In the genomic region with DNA sequence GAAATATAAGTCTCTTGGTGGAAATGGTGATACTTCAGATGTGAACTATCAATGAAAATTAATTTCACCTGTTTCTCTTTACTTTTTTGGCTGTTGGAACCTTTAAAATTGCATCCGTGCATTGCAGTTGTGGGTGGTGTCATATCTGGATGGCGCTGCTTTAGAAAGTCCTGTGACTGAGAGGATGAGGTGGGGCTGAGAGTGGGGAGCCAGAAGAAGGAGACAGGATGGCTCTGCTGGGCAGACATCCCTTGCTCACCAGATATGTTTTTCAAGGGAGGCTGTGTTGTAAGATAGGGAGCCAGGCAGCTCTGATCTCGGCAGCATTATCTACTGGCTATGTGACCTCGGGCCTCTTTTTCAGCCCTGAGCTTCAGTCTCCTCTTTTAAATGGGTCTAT, we compare ENCODE assay signal across 15 cellular contexts. TPM values are rescaled to one million over a fixed set of nuclear protein-coding genes. Genes with fewer than 3 reads are reported as not detected.
DNase-seq lines count a peak whose midpoint lies in the region; ATAC-seq and TF ChIP-seq lines count a peak whose summit lies in the region.
"Had no signal": no experiment of that assay in that cellular context is flagged by ENCODE, and none has a peak within 500 bp of the region (broad histone marks: within the 10 kb centered on the region; RNA-seq: fewer than 3 reads in every experiment).

No MANE protein-coding gene starts in this region.

- no TSS peak for BruUV-seq in A673 (replicated peaks; lab: Mats Ljungman, UMichigan)

- intact Hi-C loops in activated naive CD4-positive, alpha-beta T cell treated with anti-CD3 and anti-CD28 coated beads for 36 hours (cut with micrococcal nuclease), result loop anchor here (5.0 kb wide), 3 partner anchors 199 to 756 kb away; a partner anchor contains a TSS
- intact Hi-C loops in lower lobe of right lung (cut with DNase I) (no loop called here), A673 (cut with micrococcal nuclease; ENCODE audit: unreplicated experiment) (no loop called here)

- H3K4me3 Mint-ChIP-seq in activated naive CD4-positive, alpha-beta T cell treated with anti-CD3 and anti-CD28 coated beads for 36 hours, result no peak overlapping the region
- peak overlapping the region; percentile 28 for H3K4me3 Mint-ChIP-seq in activated CD4-positive, alpha-beta memory T cell treated with anti-CD3 and anti-CD28 coated beads, Interleukin-2, amount 10 ng/mL, durations not matched to agents 7 days and 5 days

- H3K9me3 Mint-ChIP-seq in activated naive CD4-positive, alpha-beta T cell treated with anti-CD3 and anti-CD28 coated beads for 36 hours, result peaks cover 3% of the 10 kb centered on the region
- peaks cover 8% of the 10 kb centered on the region for H3K9me3 Mint-ChIP-seq in activated CD4-positive, alpha-beta memory T cell treated with anti-CD3 and anti-CD28 coated beads, Interleukin-2, amount 10 ng/mL, durations not matched to agents 7 days and 5 days

- ATAC-seq in lower lobe of right lung, result no peak

- no peak for DNase-seq in activated naive CD4-positive, alpha-beta T cell treated with anti-CD3 and anti-CD28 coated beads for 36 hours
- no peak for DNase-seq in activated naive CD4-positive, alpha-beta T cell treated with Interleukin-2 at 50 U/mL for 16 hours
- DNase-seq in activated CD4-positive, alpha-beta memory T cell treated with anti-CD3 and anti-CD28 coated beads, Interleukin-2, amount 10 ng/mL, durations not matched to agents 7 days and 5 days, result no peak
- DNase-seq in lower lobe of right lung (no peak), NCI-H1048 (lab: John Stamatoyannopoulos, UW) (no peak), A673 (ENCODE audit: low spot score) (no peak)
- no peak for DNase-seq in stimulated activated naive CD4-positive, alpha-beta T cell (lab: John Stamatoyannopoulos, UW)
- DNase-seq: ACHN, aorta, NCI-H446, T1000 had no signal

- POLR2A ChIA-PET in activated CD4-positive, alpha-beta memory T cell treated with anti-CD3 and anti-CD28 coated beads, Interleukin-2, amount 10 ng/mL, durations not matched to agents 7 days and 5 days (lab: Charles Lee), result interaction anchor here (0.8 to 12.1 kb wide), 19 partner anchors 8 to 849 kb away, joined by 3 to 616 read pairs (median 4); a partner anchor contains a TSS
- POLR2A ChIA-PET in A673 (lab: Charles Lee; ENCODE audit: low non-redundant PET), result no interaction called here

- H3K36me3 Mint-ChIP-seq in activated naive CD4-positive, alpha-beta T cell treated with anti-CD3 and anti-CD28 coated beads for 36 hours (ENCODE audit: low read depth), result no peaks in the 10 kb centered on the region
- H3K36me3 Mint-ChIP-seq in activated CD4-positive, alpha-beta memory T cell treated with anti-CD3 and anti-CD28 coated beads, Interleukin-2, amount 10 ng/mL, durations not matched to agents 7 days and 5 days (ENCODE audit: low read depth), result peaks cover 66% of the 10 kb centered on the region

- peaks cover 64% of the 10 kb centered on the region for H3K4me1 Mint-ChIP-seq in activated naive CD4-positive, alpha-beta T cell treated with anti-CD3 and anti-CD28 coated beads for 36 hours (ENCODE audit: low read depth)
- H3K4me1 Mint-ChIP-seq in activated CD4-positive, alpha-beta memory T cell treated with anti-CD3 and anti-CD28 coated beads, Interleukin-2, amount 10 ng/mL, durations not matched to agents 7 days and 5 days, result peaks cover 92% of the 10 kb centered on the region

- H3K4me1 ChIP-seq in lower lobe of right lung, result peaks cover 66% of the 10 kb centered on the region
- H3K4me1 ChIP-seq in stomach smooth muscle (ENCODE audit: control insufficient read depth, insufficient read depth, low read length), result peaks cover 73% of the 10 kb centered on the region
- no peaks in the 10 kb centered on the region for H3K4me1 ChIP-seq in A673 (ENCODE audit: insufficient read depth, low read length, poor library complexity, severe bottlenecking)

- TF ChIP-seq CTCF in lower lobe of right lung (IDR thresholded peaks at IDR 0.05) (no peak), A673 (conservative IDR thresholded peaks at IDR 0.05; ENCODE audit: low read depth, low read length) (no peak)

- CTCF ChIA-PET in activated naive CD4-positive, alpha-beta T cell treated with anti-CD3 and anti-CD28 coated beads for 36 hours (lab: Charles Lee), result interaction anchor here (1.0 to 13.8 kb wide), 3 partner anchors 9 to 23 kb away, joined by 3 to 316 read pairs (median 6); no protein-coding TSS in a partner anchor
- CTCF ChIA-PET in activated CD4-positive, alpha-beta memory T cell treated with anti-CD3 and anti-CD28 coated beads, Interleukin-2, amount 10 ng/mL, durations not matched to agents 7 days and 5 days (lab: Charles Lee), result interaction anchor here (0.8 to 13.3 kb wide), 9 partner anchors 7 to 37 kb away, joined by 3 to 156 read pairs (median 8); a partner anchor contains a TSS
- CTCF ChIA-PET in A673 (lab: Charles Lee), result no interaction called here

- H3K27ac ChIP-seq in lower lobe of right lung, result peak overlapping the region; percentile 62
- peak overlapping the region; percentile 31 for H3K27ac ChIP-seq in stomach smooth muscle (ENCODE audit: low read length)
- no peak overlapping the region for H3K27ac ChIP-seq in A673 (ENCODE audit: low read depth, low read length, poor library complexity, severe bottlenecking)

- H3K36me3 ChIP-seq in lower lobe of right lung (no peaks in the 10 kb centered on the region), stomach smooth muscle (ENCODE audit: control insufficient read depth in 2 of 2, insufficient read depth in 2 of 2, low read length in 2 of 2) (peaks cover 30 to 36% of the 10 kb centered on the region in 2 donors), A673 (ENCODE audit: insufficient read depth, low read length, poor library complexity, severe bottlenecking) (no peaks in the 10 kb centered on the region)

- H3K27ac Mint-ChIP-seq in activated naive CD4-positive, alpha-beta T cell treated with anti-CD3 and anti-CD28 coated beads for 36 hours, result peak overlapping the region; percentile 86
- H3K27ac Mint-ChIP-seq in activated CD4-positive, alpha-beta memory T cell treated with anti-CD3 and anti-CD28 coated beads, Interleukin-2, amount 10 ng/mL, durations not matched to agents 7 days and 5 days, result peak overlapping the region; percentile 100

- no peaks in the 10 kb centered on the region for H3K27me3 Mint-ChIP-seq in activated naive CD4-positive, alpha-beta T cell treated with anti-CD3 and anti-CD28 coated beads for 36 hours (ENCODE audit: low read depth)
- H3K27me3 Mint-ChIP-seq in activated CD4-positive, alpha-beta memory T cell treated with anti-CD3 and anti-CD28 coated beads, Interleukin-2, amount 10 ng/mL, durations not matched to agents 7 days and 5 days, result no peaks in the 10 kb centered on the region

- H3K27me3 ChIP-seq in lower lobe of right lung (ENCODE audit: low read depth) (no peaks in the 10 kb centered on the region), stomach smooth muscle (ENCODE audit: control insufficient read depth in 1 of 2, insufficient read depth in 2 of 2, low read length in 2 of 2) (no peaks in the 10 kb centered on the region), A673 (replicated peaks; ENCODE audit: insufficient read depth, low read depth, low read length, poor library complexity) (no peaks in the 10 kb centered on the region)

- H3K4me3 ChIP-seq in lower lobe of right lung, result no peak overlapping the region
- no peak overlapping the region for H3K4me3 ChIP-seq in stomach smooth muscle (ENCODE audit: low read length in 2 of 2)
- H3K4me3 ChIP-seq in A673 (ENCODE audit: low read depth, low read length, poor library complexity, severe bottlenecking), result no peak overlapping the region

- H3K9ac ChIP-seq in stomach smooth muscle (ENCODE audit: low read length in 2 of 2), result no peak overlapping the region

- H3K9me3 ChIP-seq in lower lobe of right lung (no peaks in the 10 kb centered on the region), stomach smooth muscle (ENCODE audit: control insufficient read depth in 2 of 2, low read length in 2 of 2) (no peaks in the 10 kb centered on the region), A673 (ENCODE audit: low read depth, low read length, poor library complexity, severe bottlenecking) (no peaks in the 10 kb centered on the region)

RNA-seq across cellular contexts. Expression of a gene that starts 12.7 kb away (rescaled TPM):
- total RNA-seq in activated naive CD4-positive, alpha-beta T cell treated with anti-CD3 and anti-CD28 coated beads for 36 hours, result 1 to 10 TPM; 2.4 to 2.5 TPM
- 10 to 100 TPM; 93.9 to 99.3 TPM for total RNA-seq in activated CD4-positive, alpha-beta memory T cell treated with anti-CD3 and anti-CD28 coated beads, Interleukin-2, amount 10 ng/mL, durations not matched to agents 7 days and 5 days
- total RNA-seq in lower lobe of right lung, result 2.4 TPM
- not detected in 2 replicates for total RNA-seq in A673 (2021)
- total RNA-seq: HT1080 had no signal

RNA-seq across cellular contexts. Expression of a gene that starts 33.4 kb away (rescaled TPM):
- not detected for total RNA-seq in activated naive CD4-positive, alpha-beta T cell treated with anti-CD3 and anti-CD28 coated beads for 36 hours
- under 1 TPM in 1 of 2 experiments, not detected in 1; 0.45 TPM for total RNA-seq in activated CD4-positive, alpha-beta memory T cell treated with anti-CD3 and anti-CD28 coated beads, Interleukin-2, amount 10 ng/mL, durations not matched to agents 7 days and 5 days
- not detected for total RNA-seq in lower lobe of right lung
- total RNA-seq in A673 (2021), result not detected in 2 replicates
- total RNA-seq: fibroblast of villous mesenchyme, HT1080, RPMI7951 had no signal

RNA-seq across cellular contexts. Expression of a gene that starts 36.5 kb away (rescaled TPM):
- total RNA-seq in activated naive CD4-positive, alpha-beta T cell treated with anti-CD3 and anti-CD28 coated beads for 36 hours, result not detected
- total RNA-seq in activated CD4-positive, alpha-beta memory T cell treated with anti-CD3 and anti-CD28 coated beads, Interleukin-2, amount 10 ng/mL, durations not matched to agents 7 days and 5 days, result not detected
- total RNA-seq in lower lobe of right lung (6.4 TPM), A673 (2021) (not detected in 2 replicates)
- total RNA-seq: aorta, fibroblast of villous mesenchyme, HT1080, RPMI7951 had no signal

Comparison
In these comparisons a context has a peak if more than half of its experiments do, and no peak if none do; other contexts are left out.
1. RNA of a gene that starts 12.7 kb away (total RNA-seq): 93.9 to 99.3 TPM in activated CD4-positive, alpha-beta memory T cell treated with anti-CD3 and anti-CD28 coated beads, Interleukin-2, amount 10 ng/mL, durations not matched to agents 7 days and 5 days; 2.4 to 2.5 TPM in activated naive CD4-positive, alpha-beta T cell treated with anti-CD3 and anti-CD28 coated beads for 36 hours, 2.4 TPM in lower lobe of right lung (single experiment) and not detected in A673; every median in the first group is over 10 times any median in the second.